ENCODE assay signal across 8 cellular contexts in genomic region chr13:32427852-32428580, GRCh38. TPM values are rescaled to one million over a fixed set of nuclear protein-coding genes. Genes with fewer than 3 reads are reported as not detected.
DNase-seq lines count a peak whose midpoint lies in the region; ATAC-seq lines count a peak whose summit lies in the region.

TSS of gene N4BP2L1 (minus strand) at chr13:32428130. CDS start at chr13:32428082, 48 bp downstream.

- peaks cover 47% of the 10 kb centered on the region for H3K4me1 Mint-ChIP-seq in activated CD8-positive, alpha-beta T cell treated with anti-CD3 and anti-CD28 coated beads, Interleukin-2, amount 10 ng/mL, durations not matched to agents 7 days and 5 days (ENCODE audit: low read depth)
- H3K4me1 Mint-ChIP-seq in effector memory CD8-positive, alpha-beta T cell (ENCODE audit: low read depth in 2 of 2), result peaks cover 36 to 46% of the 10 kb centered on the region in 2 donors

- DNase-seq in SKM-1 treated with dmso at 0.1 percent for 144 hours (lab: John Stamatoyannopoulos, UW; ENCODE audit: unreplicated experiment) (peak; percentile 34), SKM-1 (lab: John Stamatoyannopoulos, UW; ENCODE audit: unreplicated experiment) (no peak), NCI-H510A treated with DMSO at 0.1 percent for 48 hours (lab: John Stamatoyannopoulos, UW) (peak; percentile 30)
- peak; percentile 82 for DNase-seq in activated CD8-positive, alpha-beta T cell treated with anti-CD3 and anti-CD28 coated beads, Interleukin-2, amount 10 ng/mL, durations not matched to agents 7 days and 5 days
- DNase-seq in effector memory CD8-positive, alpha-beta T cell, result peak; percentile 79 to 82 (median 80)
- DNase-seq in stimulated activated CD8-positive, alpha-beta memory T cell treated with anti-CD3 and anti-CD28 coated beads, Interleukin-15, amount 100 ng/mL, for 24 hours (ENCODE audit: low read depth), result peak; percentile 53

- 6 to 7% methylated on average over 24 to 25 of the region's 40 CpGs for WGBS in mesodermal cell (ENCODE audit: insufficient coverage in 2 of 2), 2 experiments

- CTCF ChIA-PET in activated CD8-positive, alpha-beta T cell treated with anti-CD3 and anti-CD28 coated beads, Interleukin-2, amount 10 ng/mL, durations not matched to agents 7 days and 5 days (lab: Charles Lee), result interaction anchor here (1.0 to 1.6 kb wide), 9 partner anchors 11 to 159 kb away, joined by 3 to 10 read pairs (median 4); partner anchors contain the start of genes BRCA2, PDS5B and ZAR1L

- H3K4me1 ChIP-seq in mesodermal cell (ENCODE audit: control insufficient read depth, insufficient read depth, low read length, poor library complexity, severe bottlenecking), result peaks cover 8% of the 10 kb centered on the region

- peaks cover 20% of the 10 kb centered on the region for H3K36me3 ChIP-seq in mesodermal cell (ENCODE audit: control insufficient read depth, insufficient read depth, low read length)

- POLR2A ChIA-PET in activated CD8-positive, alpha-beta T cell treated with anti-CD3 and anti-CD28 coated beads, Interleukin-2, amount 10 ng/mL, durations not matched to agents 7 days and 5 days (lab: Charles Lee), result interaction anchor here (0.7 to 4.7 kb wide), 7 partner anchors 11 to 158 kb away, joined by 3 to 64 read pairs (median 7); partner anchors contain the start of genes BRCA2, N4BP2L2, PDS5B and ZAR1L

- no peak within 1 kb of the TSS for H3K27ac ChIP-seq in mesodermal cell (ENCODE audit: low read depth, low read length, severe bottlenecking)

- H3K4me3 Mint-ChIP-seq in activated CD8-positive, alpha-beta T cell treated with anti-CD3 and anti-CD28 coated beads, Interleukin-2, amount 10 ng/mL, durations not matched to agents 7 days and 5 days, result peak within 1 kb of the TSS; percentile 86
- peak within 1 kb of the TSS; percentile 93 to 97 for H3K4me3 Mint-ChIP-seq in effector memory CD8-positive, alpha-beta T cell

- peaks cover 32% of the 10 kb centered on the region for H3K36me3 Mint-ChIP-seq in activated CD8-positive, alpha-beta T cell treated with anti-CD3 and anti-CD28 coated beads, Interleukin-2, amount 10 ng/mL, durations not matched to agents 7 days and 5 days (ENCODE audit: low read depth)
- H3K36me3 Mint-ChIP-seq in effector memory CD8-positive, alpha-beta T cell (ENCODE audit: insufficient read depth), result peaks cover 49% of the 10 kb centered on the region

- H3K9me3 Mint-ChIP-seq in activated CD8-positive, alpha-beta T cell treated with anti-CD3 and anti-CD28 coated beads, Interleukin-2, amount 10 ng/mL, durations not matched to agents 7 days and 5 days (ENCODE audit: insufficient read depth), result no peaks in the 10 kb centered on the region
- no peaks in the 10 kb centered on the region for H3K9me3 Mint-ChIP-seq in effector memory CD8-positive, alpha-beta T cell

- H3K27me3 Mint-ChIP-seq in activated CD8-positive, alpha-beta T cell treated with anti-CD3 and anti-CD28 coated beads, Interleukin-2, amount 10 ng/mL, durations not matched to agents 7 days and 5 days (ENCODE audit: low read depth), result no peaks in the 10 kb centered on the region
- H3K27me3 Mint-ChIP-seq in effector memory CD8-positive, alpha-beta T cell, result no peaks in the 10 kb centered on the region

- H3K27ac Mint-ChIP-seq in activated CD8-positive, alpha-beta T cell treated with anti-CD3 and anti-CD28 coated beads, Interleukin-2, amount 10 ng/mL, durations not matched to agents 7 days and 5 days, result peak within 1 kb of the TSS; percentile 97
- peak within 1 kb of the TSS; percentile 99 for H3K27ac Mint-ChIP-seq in effector memory CD8-positive, alpha-beta T cell

- peak; percentile 63 for ATAC-seq in HG03039 (IDR thresholded peaks at IDR 0.05; ENCODE audit: unreplicated experiment)
- ATAC-seq in activated CD8-positive, alpha-beta T cell treated with anti-CD3 and anti-CD28 coated beads, Interleukin-2, amount 10 ng/mL, durations not matched to agents 7 days and 5 days, result peak; percentile 60
- ATAC-seq in effector memory CD8-positive, alpha-beta T cell (replicated peaks), result peak; percentile 66

- peak within 1 kb of the TSS; percentile 53 for H3K4me3 ChIP-seq in mesodermal cell (ENCODE audit: extremely low read depth, insufficient read depth, low read length, poor library complexity, severe bottlenecking)

- no peaks in the 10 kb centered on the region for H3K9me3 ChIP-seq in mesodermal cell (ENCODE audit: control insufficient read depth, low read length)

RNA-seq across cellular contexts. Expression of gene N4BP2L1, which starts in this region (rescaled TPM):
- 10 to 100 TPM; 27.7 to 27.8 TPM for total RNA-seq in activated CD8-positive, alpha-beta T cell treated with anti-CD3 and anti-CD28 coated beads, Interleukin-2, amount 10 ng/mL, durations not matched to agents 7 days and 5 days
- polyA plus RNA-seq in mesodermal cell (2013, experiment 1 of 2), result 4.1 TPM
- polyA plus RNA-seq in mesodermal cell (2013, experiment 2 of 2), result 4.3 TPM
